8 cellular contexts compared by ENCODE assay signal in the genomic region with DNA sequence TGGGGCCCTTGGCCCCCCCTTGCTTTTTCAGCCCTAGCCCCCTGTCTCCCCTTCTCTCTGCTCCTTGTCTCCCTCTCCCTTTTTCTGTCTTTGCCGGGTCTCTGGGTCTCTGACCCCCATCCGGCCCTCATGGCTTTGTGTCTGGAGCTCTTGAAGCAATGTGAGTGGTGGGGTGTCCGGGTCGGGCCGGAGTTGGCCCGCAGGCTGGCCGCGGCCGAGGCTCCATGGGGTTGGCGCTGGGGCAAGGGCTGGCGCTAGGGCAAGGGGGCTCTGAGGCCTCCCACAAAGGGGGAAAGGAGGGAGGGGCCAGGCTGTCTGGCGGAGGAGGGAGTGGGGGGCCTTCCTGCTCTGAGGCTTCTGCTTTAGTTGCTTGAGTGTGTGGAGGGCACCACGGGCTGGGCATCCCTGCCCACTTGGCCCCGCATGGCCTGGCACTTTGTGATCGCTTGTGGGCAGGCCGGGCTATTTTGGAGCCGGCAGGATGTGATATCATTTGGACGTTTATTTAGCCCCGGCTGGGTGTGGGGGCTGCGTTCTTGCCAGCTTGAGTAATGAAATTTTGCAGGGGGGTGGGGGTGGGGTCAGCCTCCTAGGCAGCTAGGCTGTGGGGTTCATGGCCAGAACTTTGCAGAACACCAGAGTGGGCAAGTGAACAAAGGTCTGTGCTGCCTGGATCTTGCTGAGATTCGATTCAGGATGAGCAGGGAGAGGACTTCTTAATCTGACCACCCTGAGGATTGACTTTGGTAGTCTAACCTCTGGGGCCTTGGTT.
DNase-seq lines count a peak whose midpoint lies in the region; ATAC-seq and TF ChIP-seq lines count a peak whose summit lies in the region.

No MANE protein-coding gene starts in this region.

- H3K9me3 ChIP-seq in PC-3 (ENCODE audit: low read length) (no peaks in the 10 kb centered on the region), lung (ENCODE audit: control insufficient read depth in 2 of 2, insufficient read depth in 1 of 2, low read length in 1 of 2) (no peaks in the 10 kb centered on the region), tibial nerve (no peaks in the 10 kb centered on the region)

- DNase-seq in DMS53 (lab: John Stamatoyannopoulos, UW) (peak; percentile 61), DMS53 treated with DMSO at 0.1 percent for 48 hours (lab: John Stamatoyannopoulos, UW; ENCODE audit: unreplicated experiment) (no peak), PC-3 (peak; percentile 56), coronary artery (ENCODE audit: low spot score) (peak; percentile 92), lung (ENCODE audit: low spot score) (no peak), tibial nerve (ENCODE audit: low spot score in 2 of 2) (peak; percentile 40 to 46), inferior parietal cortex (ENCODE audit: extremely low spot score) (no peak)

- H3K27ac ChIP-seq in PC-3 (ENCODE audit: low read length) (peak overlapping the region; percentile 92), coronary artery (peak overlapping the region; percentile 91 to 100), lung (ENCODE audit: low read depth in 1 of 2, low read length in 1 of 2) (peak overlapping the region; percentile 91 to 97), tibial nerve (peak overlapping the region; percentile 93 to 98 (median 94))

- H3K4me3 ChIP-seq in PC-3 (ENCODE audit: low read length) = peak overlapping the region; percentile 98
- H3K4me3 ChIP-seq in coronary artery = peak overlapping the region; percentile 71
- H3K4me3 ChIP-seq in lung = peak overlapping the region; percentile 59
- peak overlapping the region; percentile 63 to 98 (median 76) for H3K4me3 ChIP-seq in tibial nerve

- peak; percentile 48 to 60 for TF ChIP-seq POLR2A in tibial nerve (IDR thresholded peaks at IDR 0.05)

- CTCF ChIA-PET in PC-3 (lab: Charles Lee) = interaction anchor here (0.6 kb wide), 1 partner anchor 23 kb away, joined by 6 read pairs; no protein-coding TSS in a partner anchor

- no peaks in the 10 kb centered on the region for H3K9me2 ChIP-seq in PC-3 (replicated peaks; ENCODE audit: low read length)

- H3K4me2 ChIP-seq in PC-3 (ENCODE audit: low read length) = peak overlapping the region; percentile 98

- peak; percentile 22 to 89 for TF ChIP-seq EP300 in tibial nerve (IDR thresholded peaks at IDR 0.05)

- TF ChIP-seq CTCF in PC-3 (conservative IDR thresholded peaks at IDR 0.05; ENCODE audit: low read depth, low read length) = no peak
- no peak for TF ChIP-seq CTCF in coronary artery (IDR thresholded peaks at IDR 0.05)
- TF ChIP-seq CTCF in lung (IDR thresholded peaks at IDR 0.05; ENCODE audit: control extremely low read depth, extremely low read depth) = no peak
- no peak for TF ChIP-seq CTCF in tibial nerve (IDR thresholded peaks at IDR 0.05)

- ATAC-seq in PC-3 (peak; percentile 10), lung (ENCODE audit: insufficient read depth, low FRiP score) (no peak), HG02610 (IDR thresholded peaks at IDR 0.05; ENCODE audit: unreplicated experiment) (no peak)

- BruUV-seq in PC-3 (replicated peaks; lab: Mats Ljungman, UMichigan) = TSS peak; percentile 63

- no peaks in the 10 kb centered on the region for H3F3A ChIP-seq in PC-3 (ENCODE audit: low read length, unreplicated experiment)

- H3K79me2 ChIP-seq in PC-3 (ENCODE audit: low read length) = peaks cover 54% of the 10 kb centered on the region

- POLR2A ChIA-PET in PC-3 (lab: Charles Lee; ENCODE audit: unreplicated experiment) = no interaction called here

- H3K36me3 ChIP-seq in PC-3 (ENCODE audit: low read depth, low read length) (no peaks in the 10 kb centered on the region), lung (ENCODE audit: control insufficient read depth in 2 of 2, insufficient read depth in 2 of 2, low read length in 2 of 2) (no peaks in the 10 kb centered on the region), tibial nerve (no peaks in the 10 kb centered on the region)

- peaks cover 34% of the 10 kb centered on the region for H4K20me1 ChIP-seq in PC-3 (ENCODE audit: low read length)

- H3K4me1 ChIP-seq in PC-3 (ENCODE audit: insufficient read depth, low read length) (peaks cover 53% of the 10 kb centered on the region), lung (ENCODE audit: control insufficient read depth in 2 of 2, insufficient read depth in 2 of 2, low read length in 2 of 2) (peaks cover 23 to 31% of the 10 kb centered on the region in 2 donors), tibial nerve (peaks cover 0 to 58% (median 43%) of the 10 kb centered on the region in 4 donors)

- intact Hi-C loops in PC-3 (cut with micrococcal nuclease) = no loop called here

- peak overlapping the region; percentile 88 for H3K9ac ChIP-seq in PC-3 (ENCODE audit: low read length)

- 2 to 3% methylated on average over 21 of the region's 21 CpGs for WGBS in lung, 2 donors
- WGBS in tibial nerve, 2 donors = 0 to 1% methylated on average over 17 to 19 of the region's 21 CpGs

- H2AFZ ChIP-seq in PC-3 (ENCODE audit: low read length) = no peak overlapping the region

- H3K27me3 ChIP-seq in PC-3 (ENCODE audit: low read length) = no peaks in the 10 kb centered on the region
- no peaks in the 10 kb centered on the region for H3K27me3 ChIP-seq in lung (ENCODE audit: control insufficient read depth, insufficient read depth)
- H3K27me3 ChIP-seq in tibial nerve = no peaks in the 10 kb centered on the region

Comparison
In these comparisons a context has a peak if more than half of its experiments do, and no peak if none do; other contexts are left out.
1. DNase-seq: peak in DMS53 (single experiment), PC-3 (single experiment), coronary artery (single experiment) and tibial nerve (2 of 2); none in DMS53 treated with DMSO at 0.1 percent for 48 hours (single experiment), lung (single experiment) and inferior parietal cortex (single experiment).
2. Peak in every context shown above with its lines, with median percentiles within 50 percentile points of each other: H3K27ac ChIP-seq and H3K4me3 ChIP-seq.